Comparison of ENCODE assay signal across 9 cellular contexts in genomic region chr14:102772781-102773570, GRCh38. TPM values are rescaled to one million over a fixed set of nuclear protein-coding genes. Genes with fewer than 3 reads are reported as not detected.
DNase-seq lines count a peak whose midpoint lies in the region; ATAC-seq and TF ChIP-seq lines count a peak whose summit lies in the region.
"Had no signal": no experiment of that assay in that cellular context is flagged by ENCODE, and none has a peak within 500 bp of the region (broad histone marks: within the 10 kb centered on the region; RNA-seq: fewer than 3 reads in every experiment).

No MANE protein-coding gene starts in this region.

- no peaks in the 10 kb centered on the region for H3K9me3 Mint-ChIP-seq in activated T-helper 17 cell treated with anti-CD3 and anti-CD28 coated beads, Interleukin-2, amount 50 U/mL, for 72 hours

- H2BK5ac ChIP-seq in neuronal stem cell (ENCODE audit: low read length), result no peak overlapping the region

- H3K4me3 ChIP-seq in neuronal stem cell (ENCODE audit: low read length in 2 of 2) (no peak overlapping the region), thyroid gland (replicated peaks in 1 of 3) (no peak overlapping the region)

- H3K27me3 ChIP-seq in neuronal stem cell (ENCODE audit: control insufficient read depth in 3 of 3, insufficient read depth in 3 of 3, low read depth in 1 of 3, low read length in 3 of 3) (no peaks in the 10 kb centered on the region), thyroid gland (no peaks in the 10 kb centered on the region)

- H3K4me1 ChIP-seq in neuronal stem cell (ENCODE audit: control insufficient read depth in 2 of 2, insufficient read depth in 1 of 2, low read depth in 1 of 2, low read length in 2 of 2), result peaks cover 12 to 13% of the 10 kb centered on the region in 2 donors
- H3K4me1 ChIP-seq in thyroid gland, result peaks cover 0 to 15% of the 10 kb centered on the region in 2 donors

- no peak overlapping the region for H3K27ac ChIP-seq in neuronal stem cell (replicated peaks; ENCODE audit: low read length)
- no peak overlapping the region for H3K27ac ChIP-seq in thyroid gland
- H3K27ac ChIP-seq: epithelial cell of prostate had no signal

- H3K27me3 Mint-ChIP-seq in activated T-helper 17 cell treated with anti-CD3 and anti-CD28 coated beads, Interleukin-2, amount 50 U/mL, for 72 hours, result no peaks in the 10 kb centered on the region

- no peak overlapping the region for H2BK15ac ChIP-seq in neuronal stem cell (ENCODE audit: low read length)

- H2AFZ ChIP-seq in neuronal stem cell (ENCODE audit: low read length), result peak overlapping the region; percentile 50

- H3K4me2 ChIP-seq in neuronal stem cell (ENCODE audit: insufficient read depth, low read length, poor library complexity, severe bottlenecking), result no peak overlapping the region

- H3K4ac ChIP-seq in neuronal stem cell (ENCODE audit: low read length), result no peak overlapping the region

- peaks cover 8% of the 10 kb centered on the region for H3K36me3 Mint-ChIP-seq in activated T-helper 17 cell treated with anti-CD3 and anti-CD28 coated beads, Interleukin-2, amount 50 U/mL, for 72 hours (ENCODE audit: low read depth)

- no peak for ATAC-seq in activated T-helper 17 cell treated with anti-CD3 and anti-CD28 coated beads, Interleukin-2, amount 50 U/mL, for 72 hours (replicated peaks)

- H3K9ac ChIP-seq in neuronal stem cell (ENCODE audit: low read depth, low read length, poor library complexity), result no peak overlapping the region

- peaks cover 17% of the 10 kb centered on the region for H3K4me1 Mint-ChIP-seq in activated T-helper 17 cell treated with anti-CD3 and anti-CD28 coated beads, Interleukin-2, amount 50 U/mL, for 72 hours

- TF ChIP-seq CTCF in thyroid gland (IDR thresholded peaks at IDR 0.05), result no peak

- no peak overlapping the region for H3K14ac ChIP-seq in neuronal stem cell (ENCODE audit: low read length)

- H3K23ac ChIP-seq in neuronal stem cell (ENCODE audit: low read depth, low read length, poor library complexity), result no peak overlapping the region

- H3K36me3 ChIP-seq in neuronal stem cell (replicated peaks in 1 of 2; ENCODE audit: control insufficient read depth in 2 of 2, insufficient read depth in 2 of 2, low read length in 2 of 2) (no peaks in the 10 kb centered on the region), thyroid gland (no peaks in the 10 kb centered on the region)

- H3K9me3 ChIP-seq in neuronal stem cell (replicated peaks in 1 of 2; ENCODE audit: control insufficient read depth in 2 of 2, insufficient read depth in 1 of 2, low read depth in 1 of 2, low read length in 2 of 2) (no peaks in the 10 kb centered on the region), thyroid gland (no peaks in the 10 kb centered on the region)

- no peak overlapping the region for H2BK12ac ChIP-seq in neuronal stem cell (ENCODE audit: low read length)

- WGBS in neuronal stem cell (ENCODE audit: extremely low coverage in 2 of 2, insufficient read length in 2 of 2, insufficient replicate concordance in 1 of 2), 2 donors, result 100% methylated on average over 1 of the region's 22 CpGs; no CpG with 5 or more reads in 1 of the 2 donors
- 71 to 79% methylated on average over 22 of the region's 22 CpGs for WGBS in thyroid gland, 2 donors

- H3K27ac Mint-ChIP-seq in activated T-helper 17 cell treated with anti-CD3 and anti-CD28 coated beads, Interleukin-2, amount 50 U/mL, for 72 hours, result peak overlapping the region; percentile 63

- no peak overlapping the region for H2BK120ac ChIP-seq in neuronal stem cell (ENCODE audit: low read depth, low read length)

- no peak overlapping the region for H3K4me3 Mint-ChIP-seq in activated T-helper 17 cell treated with anti-CD3 and anti-CD28 coated beads, Interleukin-2, amount 50 U/mL, for 72 hours

- H4K8ac ChIP-seq in neuronal stem cell (ENCODE audit: low read depth, low read length), result no peak overlapping the region

- H3K79me1 ChIP-seq in neuronal stem cell (ENCODE audit: low read depth, low read length), result peaks cover 3% of the 10 kb centered on the region

- no peak for TF ChIP-seq POLR2A in thyroid gland (IDR thresholded peaks at IDR 0.05)

- intact Hi-C loops in thyroid gland (cut with DNase I), result no loop called here

- H3K18ac ChIP-seq in neuronal stem cell (ENCODE audit: low read length), result no peak overlapping the region

- DNase-seq in SIG-M5 treated with dmso at 0.1 percent for 504 hours (lab: John Stamatoyannopoulos, UW; ENCODE audit: unreplicated experiment), result peak; percentile 7
- no peak for DNase-seq in SIG-M5 (lab: John Stamatoyannopoulos, UW)
- peak; percentile 29 for DNase-seq in M059J (ENCODE audit: low read depth)
- no peak for DNase-seq in neuronal stem cell (ENCODE audit: low spot score)
- DNase-seq in epidermal melanocyte (ENCODE audit: insufficient read length, low spot score), result no peak
- DNase-seq in kidney glomerular epithelial cell (lab: John Stamatoyannopoulos, UW), result no peak
- no peak for DNase-seq in thyroid gland

- H2AK5ac ChIP-seq in neuronal stem cell (ENCODE audit: low read depth, low read length), result peak overlapping the region; percentile 35

- no peak overlapping the region for H4K91ac ChIP-seq in neuronal stem cell (ENCODE audit: low read depth, low read length, poor library complexity)

RNA-seq across cellular contexts. Expression of gene TRAF3, which starts 4.3 kb away (rescaled TPM):
- total RNA-seq in M059J (2014; rRNA removed; shearing (Covaris generic)), result 12.5 and 16.1 TPM in 2 replicates
- 100 to 1,000 TPM in 1 of 2 donors, 10 to 100 TPM in 1; 61.7 to 133 TPM for total RNA-seq in activated T-helper 17 cell treated with anti-CD3 and anti-CD28 coated beads, Interleukin-2, amount 50 U/mL, for 72 hours
- polyA plus RNA-seq in neuronal stem cell (2013, experiment 1 of 2), result 16.4 TPM
- 16.2 TPM for polyA plus RNA-seq in neuronal stem cell (2013, experiment 2 of 2)
- 10 to 100 TPM; 15.9 to 24.9 (median 18.6) TPM for total RNA-seq in thyroid gland

Comparison
In these comparisons a context has a peak if more than half of its experiments do, and no peak if none do; other contexts are left out.
1. DNase-seq: peak in SIG-M5 treated with dmso at 0.1 percent for 504 hours (single experiment) and M059J (single experiment); none in SIG-M5 (single experiment), neuronal stem cell (single experiment), epidermal melanocyte (single experiment), kidney glomerular epithelial cell (single experiment) and thyroid gland (0 of 2).